1 cellular context compared by ENCODE assay signal in the genomic region with DNA sequence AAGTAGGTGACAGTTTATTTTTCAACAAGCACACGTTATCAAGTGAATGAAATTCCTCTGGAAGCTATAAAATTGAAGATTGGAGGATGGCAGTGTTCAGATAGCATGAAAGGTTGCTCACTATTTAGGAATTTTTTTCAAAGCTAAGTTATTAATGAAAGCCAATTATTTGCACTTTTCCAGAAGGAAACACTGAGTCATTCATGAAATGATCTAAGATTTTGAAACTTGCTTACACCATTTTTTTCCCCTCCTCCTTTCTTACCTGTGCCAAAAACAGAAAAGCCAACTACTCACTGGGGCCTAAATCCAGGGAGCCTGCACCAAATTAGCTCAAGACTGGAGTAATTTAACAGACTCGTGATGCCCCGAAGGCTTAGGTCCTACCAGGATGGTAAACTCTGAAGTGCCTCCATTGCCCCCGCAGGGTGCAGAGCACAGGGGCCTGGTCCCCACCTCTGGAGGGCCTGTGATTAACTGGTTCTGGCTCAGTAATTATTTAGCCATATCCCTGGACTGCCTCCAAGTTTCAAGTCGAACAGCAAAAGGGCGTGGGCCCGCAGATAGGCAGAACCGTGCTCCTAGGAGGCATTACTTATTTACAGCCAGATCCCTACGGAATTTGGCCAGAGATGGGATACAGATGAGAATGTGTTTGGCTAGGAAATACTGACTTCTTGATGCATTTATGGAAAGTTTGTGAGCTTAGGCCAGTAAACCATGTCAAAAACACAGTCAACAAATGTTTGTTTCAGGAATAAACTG.
TF ChIP-seq lines count a peak whose summit lies in the region.

No MANE protein-coding gene starts in this region.

TF ChIP-seq in WTC11, 78 proteins besides CTCF, POLR2A, EP300 and RAD21 (continued from another document):
- TF ChIP-seq ZNF281 (CRISPR knock-in tag; IDR thresholded peaks at IDR 0.05) (no peak), NR3C1 (CRISPR knock-in tag; conservative IDR thresholded peaks at IDR 0.05; ENCODE audit: low read depth) (no peak), ZNF423 (CRISPR knock-in tag; IDR thresholded peaks at IDR 0.05) (no peak), TEAD1 (CRISPR knock-in tag; IDR thresholded peaks at IDR 0.05) (no peak), PRRX2 (CRISPR knock-in tag; IDR thresholded peaks at IDR 0.05) (no peak), NR2C2 (CRISPR knock-in tag; IDR thresholded peaks at IDR 0.05) (no peak)
- TF ChIP-seq, protein P1, sequence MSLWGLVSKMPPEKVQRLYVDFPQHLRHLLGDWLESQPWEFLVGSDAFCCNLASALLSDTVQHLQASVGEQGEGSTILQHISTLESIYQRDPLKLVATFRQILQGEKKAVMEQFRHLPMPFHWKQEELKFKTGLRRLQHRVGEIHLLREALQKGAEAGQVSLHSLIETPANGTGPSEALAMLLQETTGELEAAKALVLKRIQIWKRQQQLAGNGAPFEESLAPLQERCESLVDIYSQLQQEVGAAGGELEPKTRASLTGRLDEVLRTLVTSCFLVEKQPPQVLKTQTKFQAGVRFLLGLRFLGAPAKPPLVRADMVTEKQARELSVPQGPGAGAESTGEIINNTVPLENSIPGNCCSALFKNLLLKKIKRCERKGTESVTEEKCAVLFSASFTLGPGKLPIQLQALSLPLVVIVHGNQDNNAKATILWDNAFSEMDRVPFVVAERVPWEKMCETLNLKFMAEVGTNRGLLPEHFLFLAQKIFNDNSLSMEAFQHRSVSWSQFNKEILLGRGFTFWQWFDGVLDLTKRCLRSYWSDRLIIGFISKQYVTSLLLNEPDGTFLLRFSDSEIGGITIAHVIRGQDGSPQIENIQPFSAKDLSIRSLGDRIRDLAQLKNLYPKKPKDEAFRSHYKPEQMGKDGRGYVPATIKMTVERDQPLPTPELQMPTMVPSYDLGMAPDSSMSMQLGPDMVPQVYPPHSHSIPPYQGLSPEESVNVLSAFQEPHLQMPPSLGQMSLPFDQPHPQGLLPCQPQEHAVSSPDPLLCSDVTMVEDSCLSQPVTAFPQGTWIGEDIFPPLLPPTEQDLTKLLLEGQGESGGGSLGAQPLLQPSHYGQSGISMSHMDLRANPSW (CRISPR knock-in tag; conservative IDR thresholded peaks at IDR 0.05; ENCODE audit: low read depth), result no peak
- TF ChIP-seq, protein P2, sequence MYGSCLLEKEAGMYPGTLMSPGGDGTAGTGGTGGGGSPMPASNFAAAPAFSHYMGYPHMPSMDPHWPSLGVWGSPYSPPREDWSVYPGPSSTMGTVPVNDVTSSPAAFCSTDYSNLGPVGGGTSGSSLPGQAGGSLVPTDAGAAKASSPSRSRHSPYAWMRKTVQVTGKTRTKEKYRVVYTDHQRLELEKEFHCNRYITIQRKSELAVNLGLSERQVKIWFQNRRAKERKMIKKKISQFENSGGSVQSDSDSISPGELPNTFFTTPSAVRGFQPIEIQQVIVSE (CRISPR knock-in tag; IDR thresholded peaks at IDR 0.05; ENCODE audit: borderline replicate concordance), result no peak
